1 cellular context compared by ENCODE assay signal in genomic region chr3:152307829-152308474, GRCh38.
TF ChIP-seq lines count a peak whose summit lies in the region.

No MANE protein-coding gene starts in this region.

TF ChIP-seq in K562, 482 proteins besides CTCF, POLR2A, EP300 and RAD21:
- TF ChIP-seq, protein P1, sequence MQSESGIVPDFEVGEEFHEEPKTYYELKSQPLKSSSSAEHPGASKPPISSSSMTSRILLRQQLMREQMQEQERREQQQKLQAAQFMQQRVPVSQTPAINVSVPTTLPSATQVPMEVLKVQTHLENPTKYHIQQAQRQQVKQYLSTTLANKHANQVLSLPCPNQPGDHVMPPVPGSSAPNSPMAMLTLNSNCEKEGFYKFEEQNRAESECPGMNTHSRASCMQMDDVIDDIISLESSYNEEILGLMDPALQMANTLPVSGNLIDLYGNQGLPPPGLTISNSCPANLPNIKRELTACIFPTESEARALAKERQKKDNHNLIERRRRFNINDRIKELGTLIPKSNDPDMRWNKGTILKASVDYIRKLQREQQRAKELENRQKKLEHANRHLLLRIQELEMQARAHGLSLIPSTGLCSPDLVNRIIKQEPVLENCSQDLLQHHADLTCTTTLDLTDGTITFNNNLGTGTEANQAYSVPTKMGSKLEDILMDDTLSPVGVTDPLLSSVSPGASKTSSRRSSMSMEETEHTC (IDR thresholded peaks at IDR 0.05): no peak
- TF ChIP-seq SMARCA4 (IDR thresholded peaks at IDR 0.05) (no peak), EGR1 (conservative IDR thresholded peaks at IDR 0.05) (no peak), ZNF316 (IDR thresholded peaks at IDR 0.05) (no peak), ZNF57 (CRISPR knock-in tag; IDR thresholded peaks at IDR 0.05) (no peak), ZNF79 (CRISPR knock-in tag; IDR thresholded peaks at IDR 0.05; ENCODE audit: low read depth) (no peak), PYGO2 (tag; IDR thresholded peaks at IDR 0.05) (no peak), SRSF9 (IDR thresholded peaks at IDR 0.05; ENCODE audit: borderline replicate concordance, low read depth, low read length) (no peak), MAFK (IDR thresholded peaks at IDR 0.05; ENCODE audit: low read length) (no peak), NR3C1 (CRISPR knock-in tag; IDR thresholded peaks at IDR 0.05) (no peak), NCOA6 (IDR thresholded peaks at IDR 0.05) (no peak), SRSF7 (optimal IDR thresholded peaks at IDR 0.05; ENCODE audit: low read depth, low read length) (no peak), SMARCE1 (IDR thresholded peaks at IDR 0.05) (no peak), ZNF561 (CRISPR knock-in tag; conservative IDR thresholded peaks at IDR 0.05) (no peak), ZNF165 (CRISPR knock-in tag; IDR thresholded peaks at IDR 0.05; ENCODE audit: borderline replicate concordance) (no peak), THAP7 (CRISPR knock-in tag; IDR thresholded peaks at IDR 0.05) (no peak), RBM34 (IDR thresholded peaks at IDR 0.05; ENCODE audit: borderline replicate concordance, insufficient read depth, low read length) (no peak), RFX1 (IDR thresholded peaks at IDR 0.05) (no peak)
- TF ChIP-seq, protein P2, sequence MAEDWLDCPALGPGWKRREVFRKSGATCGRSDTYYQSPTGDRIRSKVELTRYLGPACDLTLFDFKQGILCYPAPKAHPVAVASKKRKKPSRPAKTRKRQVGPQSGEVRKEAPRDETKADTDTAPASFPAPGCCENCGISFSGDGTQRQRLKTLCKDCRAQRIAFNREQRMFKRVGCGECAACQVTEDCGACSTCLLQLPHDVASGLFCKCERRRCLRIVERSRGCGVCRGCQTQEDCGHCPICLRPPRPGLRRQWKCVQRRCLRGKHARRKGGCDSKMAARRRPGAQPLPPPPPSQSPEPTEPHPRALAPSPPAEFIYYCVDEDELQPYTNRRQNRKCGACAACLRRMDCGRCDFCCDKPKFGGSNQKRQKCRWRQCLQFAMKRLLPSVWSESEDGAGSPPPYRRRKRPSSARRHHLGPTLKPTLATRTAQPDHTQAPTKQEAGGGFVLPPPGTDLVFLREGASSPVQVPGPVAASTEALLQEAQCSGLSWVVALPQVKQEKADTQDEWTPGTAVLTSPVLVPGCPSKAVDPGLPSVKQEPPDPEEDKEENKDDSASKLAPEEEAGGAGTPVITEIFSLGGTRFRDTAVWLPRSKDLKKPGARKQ (CRISPR knock-in tag; IDR thresholded peaks at IDR 0.05): no peak
- TF ChIP-seq, protein P3, sequence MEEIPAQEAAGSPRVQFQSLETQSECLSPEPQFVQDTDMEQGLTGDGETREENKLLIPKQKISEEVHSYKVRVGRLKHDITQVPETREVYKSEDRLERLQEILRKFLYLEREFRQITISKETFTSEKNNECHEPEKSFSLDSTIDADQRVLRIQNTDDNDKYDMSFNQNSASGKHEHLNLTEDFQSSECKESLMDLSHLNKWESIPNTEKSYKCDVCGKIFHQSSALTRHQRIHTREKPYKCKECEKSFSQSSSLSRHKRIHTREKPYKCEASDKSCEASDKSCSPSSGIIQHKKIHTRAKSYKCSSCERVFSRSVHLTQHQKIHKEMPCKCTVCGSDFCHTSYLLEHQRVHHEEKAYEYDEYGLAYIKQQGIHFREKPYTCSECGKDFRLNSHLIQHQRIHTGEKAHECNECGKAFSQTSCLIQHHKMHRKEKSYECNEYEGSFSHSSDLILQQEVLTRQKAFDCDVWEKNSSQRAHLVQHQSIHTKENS (CRISPR knock-in tag; IDR thresholded peaks at IDR 0.05): no peak
